8 cellular contexts compared by ENCODE assay signal in the genomic region with DNA sequence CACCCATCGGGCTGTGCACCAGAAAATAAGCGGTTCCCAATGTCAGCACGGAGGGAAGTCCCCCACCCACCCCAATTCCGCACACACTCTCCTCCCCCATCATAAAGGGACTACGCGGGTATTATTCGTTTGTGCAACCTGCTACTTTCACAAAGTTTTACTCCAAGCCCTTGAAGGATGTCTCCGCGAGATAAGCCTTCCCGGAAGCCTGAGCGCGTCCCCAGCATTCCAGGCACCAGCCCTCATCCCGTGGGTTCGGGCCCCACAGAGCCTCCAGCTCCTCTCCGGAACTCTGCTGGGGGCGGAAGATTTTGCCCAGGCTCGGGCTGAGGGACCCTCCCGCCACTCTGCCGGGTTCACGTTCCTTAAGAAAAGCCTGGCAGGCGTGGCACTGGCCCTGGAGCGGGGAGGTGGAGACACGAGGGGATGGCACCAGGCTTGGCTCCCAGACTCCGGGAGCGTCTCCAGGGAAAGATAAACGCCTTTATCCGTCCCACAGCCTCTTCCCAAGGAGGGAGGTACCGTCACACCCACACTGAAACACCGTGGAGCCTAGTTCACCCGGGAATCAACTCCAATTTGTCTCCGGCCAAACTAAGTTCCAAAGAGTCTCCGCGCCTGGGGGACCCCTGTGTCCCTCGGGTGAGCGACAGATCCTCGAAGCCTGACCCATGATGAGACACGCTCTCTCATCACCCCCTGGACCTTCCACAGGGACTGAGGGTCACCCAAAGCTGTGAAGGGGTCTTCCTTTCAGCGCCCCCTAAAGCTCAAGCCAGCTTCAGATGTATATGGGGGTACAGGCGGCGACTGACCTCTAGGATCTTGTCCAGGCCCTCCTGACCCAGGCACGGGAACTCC. TPM values are rescaled to one million over a fixed set of nuclear protein-coding genes. Genes with fewer than 3 reads are reported as not detected.
DNase-seq lines count a peak whose midpoint lies in the region; ATAC-seq, FAIRE-seq and TF ChIP-seq lines count a peak whose summit lies in the region.

No MANE protein-coding gene starts in this region.

- DNase-seq in A549 (ENCODE audit: low read depth in 1 of 2, low spot score in 1 of 2): no peak
- DNase-seq in RKO (ENCODE audit: low spot score): peak; percentile 27
- no peak for DNase-seq in NCI-H1436 (lab: John Stamatoyannopoulos, UW)
- no peak for DNase-seq in WERI-Rb-1
- no peak for DNase-seq in NCI-H2107 (lab: John Stamatoyannopoulos, UW)

- H3K36me3 ChIP-seq in ectodermal cell (ENCODE audit: control insufficient read depth, insufficient read depth, low read length) (no peaks in the 10 kb centered on the region), rectal smooth muscle tissue (ENCODE audit: control insufficient read depth, insufficient read depth, low read length) (no peaks in the 10 kb centered on the region), WERI-Rb-1 (no peaks in the 10 kb centered on the region)

- peak overlapping the region; percentile 61 for H3K9ac ChIP-seq in rectal smooth muscle tissue (ENCODE audit: low read length)

- H3K4me2 ChIP-seq in A549: peak overlapping the region; percentile 82

- TF ChIP-seq POLR2A in A549 (IDR thresholded peaks at IDR 0.05; ENCODE audit: low read length): no peak

- H3K27ac ChIP-seq in A549 (peak overlapping the region; percentile 82 to 92), ectodermal cell (ENCODE audit: insufficient read depth, low read depth, low read length, poor library complexity, severe bottlenecking) (no peak overlapping the region), rectal smooth muscle tissue (ENCODE audit: low read depth, low read length) (no peak overlapping the region), WERI-Rb-1 (no peak overlapping the region)

- TF ChIP-seq CTCF in A549 (IDR thresholded peaks at IDR 0.05) (no peak), WERI-Rb-1 (IDR thresholded peaks at IDR 0.05; ENCODE audit: low read depth, low read length) (no peak)

- TF ChIP-seq EP300 in A549 (IDR thresholded peaks at IDR 0.05): no peak

- ATAC-seq in A549 (0 out of 6 replicates have a peak, but pooled peaks of 1 of the 2 experiments have one; percentile 4), HG03439 (IDR thresholded peaks at IDR 0.05; ENCODE audit: unreplicated experiment) (no peak)

- POLR2A ChIA-PET in A549 (lab: Yijun Ruan, JAX): interaction anchor here (1.0 kb wide), 1 partner anchor 9 kb away, joined by 3 read pairs; no protein-coding TSS in a partner anchor

- 82% methylated on average over 37 of the region's 41 CpGs for WGBS in A549 (ENCODE audit: missing lambda C conversion rate)
- 26 to 30% methylated on average over 41 of the region's 41 CpGs for WGBS in ectodermal cell, 2 experiments

- H3K9me3 ChIP-seq in A549: no peaks in the 10 kb centered on the region
- no peaks in the 10 kb centered on the region for H3K9me3 ChIP-seq in ectodermal cell (ENCODE audit: control insufficient read depth, low read length)
- H3K9me3 ChIP-seq in WERI-Rb-1 (ENCODE audit: severe bottlenecking): peaks cover 19% of the 10 kb centered on the region

- CTCF ChIA-PET in A549 (lab: Yijun Ruan, JAX): no interaction called here

- peak overlapping the region; percentile 61 for H3K4me3 ChIP-seq in A549
- H3K4me3 ChIP-seq in ectodermal cell (ENCODE audit: insufficient read depth, low read depth, low read length): peak overlapping the region; percentile 54
- H3K4me3 ChIP-seq in rectal smooth muscle tissue (ENCODE audit: low read length): peak overlapping the region; percentile 73
- H3K4me3 ChIP-seq in WERI-Rb-1 (ENCODE audit: low read depth, low read length): no peak overlapping the region

- H3K4me1 ChIP-seq in A549 (peaks cover 28% of the 10 kb centered on the region; the same call in 2 of the 3 replicates), ectodermal cell (ENCODE audit: control insufficient read depth, insufficient read depth, low read length) (peaks cover 25% of the 10 kb centered on the region), rectal smooth muscle tissue (ENCODE audit: control insufficient read depth, insufficient read depth, low read length) (no peaks in the 10 kb centered on the region)

- FAIRE-seq in A549 (lab: Jason Lieb, UNC): no peak

- H3K27me3 ChIP-seq in ectodermal cell (ENCODE audit: control insufficient read depth, insufficient read depth, low read length, poor library complexity, severe bottlenecking) (peaks cover 19% of the 10 kb centered on the region), rectal smooth muscle tissue (ENCODE audit: control insufficient read depth, insufficient read depth, low read length) (peaks cover 3% of the 10 kb centered on the region), WERI-Rb-1 (ENCODE audit: insufficient read depth, low read depth, severe bottlenecking) (no peaks in the 10 kb centered on the region)

- TF ChIP-seq RAD21 in A549 (conservative IDR thresholded peaks at IDR 0.05 in 1 of 2, IDR thresholded peaks at IDR 0.05 in 1 of 2): no peak

TF ChIP-seq in A549, 52 proteins besides CTCF, POLR2A, EP300 and RAD21:
- no peak for TF ChIP-seq ESRRA (IDR thresholded peaks at IDR 0.05; ENCODE audit: borderline replicate concordance, low read length)
- TF ChIP-seq, protein P1, sequence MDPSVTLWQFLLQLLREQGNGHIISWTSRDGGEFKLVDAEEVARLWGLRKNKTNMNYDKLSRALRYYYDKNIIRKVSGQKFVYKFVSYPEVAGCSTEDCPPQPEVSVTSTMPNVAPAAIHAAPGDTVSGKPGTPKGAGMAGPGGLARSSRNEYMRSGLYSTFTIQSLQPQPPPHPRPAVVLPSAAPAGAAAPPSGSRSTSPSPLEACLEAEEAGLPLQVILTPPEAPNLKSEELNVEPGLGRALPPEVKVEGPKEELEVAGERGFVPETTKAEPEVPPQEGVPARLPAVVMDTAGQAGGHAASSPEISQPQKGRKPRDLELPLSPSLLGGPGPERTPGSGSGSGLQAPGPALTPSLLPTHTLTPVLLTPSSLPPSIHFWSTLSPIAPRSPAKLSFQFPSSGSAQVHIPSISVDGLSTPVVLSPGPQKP (IDR thresholded peaks at IDR 0.05; ENCODE audit: low read depth, low read length): no peak
- no peak for TF ChIP-seq RFX5 (IDR thresholded peaks at IDR 0.05)
- no peak for TF ChIP-seq HMGXB4 (CRISPR knock-in tag; IDR thresholded peaks at IDR 0.05; ENCODE audit: borderline replicate concordance)
- TF ChIP-seq CEBPB (IDR thresholded peaks at IDR 0.05): no peak
- no peak for TF ChIP-seq HDAC2 (IDR thresholded peaks at IDR 0.05)
- no peak for TF ChIP-seq HOXB5 (CRISPR knock-in tag; IDR thresholded peaks at IDR 0.05)
- TF ChIP-seq RCOR1 (IDR thresholded peaks at IDR 0.05; ENCODE audit: low read depth, low read length): no peak
- no peak for TF ChIP-seq ZFP36 (IDR thresholded peaks at IDR 0.05; ENCODE audit: borderline replicate concordance, partially characterized antibody)
- no peak for TF ChIP-seq MAZ (IDR thresholded peaks at IDR 0.05; ENCODE audit: borderline replicate concordance, low read depth, low read length)
- no peak for TF ChIP-seq ZC3H11A (IDR thresholded peaks at IDR 0.05)
- no peak for TF ChIP-seq BHLHE40 (IDR thresholded peaks at IDR 0.05; ENCODE audit: low read depth, low read length)
- TF ChIP-seq HEYL (CRISPR knock-in tag; IDR thresholded peaks at IDR 0.05): no peak

RNA-seq across cellular contexts. Expression of gene KCNK5, which starts 0.9 kb away (rescaled TPM):
- 1.4 and 1.5 TPM in 2 replicates for polyA plus RNA-seq in A549 (2011; rRNA removed)
- polyA plus RNA-seq in A549 (2012; cell fraction: cytosol; rRNA removed): 1.0 and 1.4 TPM in 2 replicates
- polyA plus RNA-seq in A549 (2012; cell fraction: nucleus; rRNA removed): 2.5 and 2.6 TPM in 2 replicates
- 1.5 to 2.3 TPM (median 1.8 TPM) in 3 replicates for polyA plus RNA-seq in A549 (2017; fragmentation: RNase III; extraction: RNeasy Plus Mini Kit Qiagen cat#74134 plus additional on column Dnase treatment)
- 3.2 and 3.6 TPM in 2 replicates for polyA minus RNA-seq in A549 (2011; rRNA and poly(A)+ RNA removed)
- 11.6 TPM for polyA plus RNA-seq in ectodermal cell (2013, experiment 1 of 4)
- 13.1 TPM for polyA plus RNA-seq in ectodermal cell (2013, experiment 2 of 4)
- polyA plus RNA-seq in ectodermal cell (2013, experiment 3 of 4): 9.0 TPM
- polyA plus RNA-seq in ectodermal cell (2013, experiment 4 of 4): 8.8 TPM

Comparison
In these comparisons a context has a peak if more than half of its experiments do, and no peak if none do; other contexts are left out.
1. H3K27ac ChIP-seq: peak in A549 (2 of 2); none in ectodermal cell (single experiment), rectal smooth muscle tissue (single experiment) and WERI-Rb-1 (single experiment).